ENCODE assay signal across 7 cellular contexts in genomic region chr20:47273591-47274235, GRCh38.
DNase-seq lines count a peak whose midpoint lies in the region; ATAC-seq and TF ChIP-seq lines count a peak whose summit lies in the region.

No MANE protein-coding gene starts in this region.

- H3K27me3 ChIP-seq in left lung (no peaks in the 10 kb centered on the region), suprapubic skin (no peaks in the 10 kb centered on the region)

- H3K9me3 ChIP-seq in left lung (no peaks in the 10 kb centered on the region), suprapubic skin (no peaks in the 10 kb centered on the region)

- ATAC-seq in left lung (no peak), GM21737 (IDR thresholded peaks at IDR 0.05; ENCODE audit: unreplicated experiment) (no peak)

- H3K36me3 ChIP-seq in left lung: peaks cover 0 to 62% of the 10 kb centered on the region in 2 donors
- peaks cover 23% of the 10 kb centered on the region for H3K36me3 ChIP-seq in suprapubic skin

- H3K27ac ChIP-seq in left lung (peak overlapping the region; percentile 69 to 77), suprapubic skin (peak overlapping the region; percentile 88)

- H3K4me3 ChIP-seq in left lung (no peak overlapping the region), suprapubic skin (no peak overlapping the region)

- TF ChIP-seq CTCF in left lung (IDR thresholded peaks at IDR 0.05) (no peak), suprapubic skin (IDR thresholded peaks at IDR 0.05) (no peak)

- peak; percentile 49 for DNase-seq in NCI-H226
- peak; percentile 37 for DNase-seq in amniotic epithelial cell (ENCODE audit: low read depth)
- no peak for DNase-seq in left lung
- peak in 1 of 2 donors; percentile 17 for DNase-seq in suprapubic skin (ENCODE audit: low spot score in 2 of 2)
- no peak for DNase-seq in KG1 (lab: John Stamatoyannopoulos, UW)
- no peak for DNase-seq in NCI-H146 (lab: John Stamatoyannopoulos, UW)

- TF ChIP-seq EP300 in suprapubic skin (IDR thresholded peaks at IDR 0.05): no peak

- H3K4me1 ChIP-seq in left lung: peaks cover 15 to 38% of the 10 kb centered on the region in 2 donors
- peaks cover 55% of the 10 kb centered on the region for H3K4me1 ChIP-seq in suprapubic skin

- intact Hi-C loops in left lung (cut with DNase I): loop anchor here (5.0 to 10.0 kb wide), 2 partner anchors 109 to 111 kb away; no protein-coding TSS in a partner anchor

- 94% methylated on average over 2 of the region's 2 CpGs for WGBS in suprapubic skin

- TF ChIP-seq POLR2A in suprapubic skin (IDR thresholded peaks at IDR 0.05): no peak

Comparison
In these comparisons a context has a peak if more than half of its experiments do, and no peak if none do; other contexts are left out.
1. DNase-seq: peak in NCI-H226 (single experiment) and amniotic epithelial cell (single experiment); none in left lung (0 of 2), KG1 (single experiment) and NCI-H146 (single experiment).